1 cellular context compared by ENCODE assay signal in the genomic region with DNA sequence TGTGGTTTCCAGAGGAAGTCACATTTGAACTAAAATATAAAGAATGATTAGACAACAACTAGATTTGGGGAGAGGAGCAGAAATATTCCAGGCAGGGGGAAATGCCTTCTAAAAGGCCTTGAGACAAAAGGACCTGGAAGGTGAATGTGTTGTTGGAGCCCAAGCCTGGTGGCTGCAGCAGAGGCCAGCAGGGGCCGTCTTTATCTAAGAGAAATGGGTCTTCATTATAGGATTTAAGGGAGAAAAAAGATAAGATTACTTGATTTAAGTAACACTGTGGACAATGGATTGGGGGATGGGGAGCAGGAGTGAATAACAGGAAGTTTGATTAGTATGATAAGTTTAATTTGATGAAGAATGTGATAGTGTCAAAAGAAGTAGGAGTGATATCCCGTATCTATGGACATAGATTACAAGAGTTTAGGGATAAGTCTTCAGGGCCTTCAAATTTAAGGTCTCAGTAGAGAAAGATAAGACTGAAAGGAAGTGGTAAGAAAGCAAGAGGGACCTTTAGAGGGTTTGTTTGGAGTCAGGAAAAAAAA.
TF ChIP-seq lines count a peak whose summit lies in the region.

No MANE protein-coding gene starts in this region.

TF ChIP-seq in WTC11, 78 proteins besides CTCF, POLR2A, EP300 and RAD21:
- TF ChIP-seq JAZF1 (CRISPR knock-in tag; IDR thresholded peaks at IDR 0.05) (0 out of 2 replicates have a peak, but pooled peaks have one; percentile 23), SP1 (CRISPR knock-in tag; conservative IDR thresholded peaks at IDR 0.05) (no peak)
TF ChIP-seq in WTC11: peak in this region for 1.
